8 cellular contexts compared by ENCODE assay signal in genomic region chr3:9769012-9769411, GRCh38. TPM values are rescaled to one million over a fixed set of nuclear protein-coding genes. Genes with fewer than 3 reads are reported as not detected.
DNase-seq lines count a peak whose midpoint lies in the region; ATAC-seq and TF ChIP-seq lines count a peak whose summit lies in the region.

No MANE protein-coding gene starts in this region.

- no peak for ATAC-seq in activated T-helper 17 cell treated with anti-CD3 and anti-CD28 coated beads, Interleukin-2, amount 50 U/mL, for 72 hours (replicated peaks)
- no peak for ATAC-seq in GM18907 (IDR thresholded peaks at IDR 0.05; ENCODE audit: unreplicated experiment)
- no peak for ATAC-seq in activated CD4-positive, CD25-positive, alpha-beta regulatory T cell treated with anti-CD3 and anti-CD28 coated beads, Interleukin-2, amount 50 U/mL, for 24 hours

- whole genome bisulfite sequencing in H9 (ENCODE audit: extremely low coverage, insufficient read length, low lambda C conversion rate) = 100% methylated on average over 1 of the region's 5 CpGs

- TF ChIP-seq CTCF in H9 (conservative IDR thresholded peaks at IDR 0.05) (no peak), glutamatergic neuron (IDR thresholded peaks at IDR 0.05; ENCODE audit: partially characterized antibody, unreplicated experiment) (no peak)

- H3K18ac ChIP-seq in H9 (ENCODE audit: insufficient read length, low read depth, low read length) = no peak overlapping the region

- peaks cover 0 to 15% (median 2%) of the 10 kb centered on the region in 3 experiments; a peak in 3 of 7 replicates for H3K36me3 Mint-ChIP-seq in H9 (ENCODE audit: insufficient read depth in 1 of 3, low read depth in 3 of 3)
- peaks cover 54% of the 10 kb centered on the region for H3K36me3 Mint-ChIP-seq in activated T-helper 17 cell treated with anti-CD3 and anti-CD28 coated beads, Interleukin-2, amount 50 U/mL, for 72 hours (ENCODE audit: low read depth)
- H3K36me3 Mint-ChIP-seq in glutamatergic neuron (ENCODE audit: unreplicated experiment) = no peaks in the 10 kb centered on the region

- H3K9me3 Mint-ChIP-seq in H9 (no peaks in the 10 kb centered on the region), glutamatergic neuron (ENCODE audit: unreplicated experiment) (peaks cover 6% of the 10 kb centered on the region)
- H3K9me3 Mint-ChIP-seq in activated T-helper 17 cell treated with anti-CD3 and anti-CD28 coated beads, Interleukin-2, amount 50 U/mL, for 72 hours = no peaks in the 10 kb centered on the region

- H3K4me3 ChIP-seq in skeletal muscle cell (ENCODE audit: low read depth, low read length) = peak overlapping the region; percentile 62

- no peak overlapping the region for H3K4ac ChIP-seq in H9 (ENCODE audit: low read depth, low read length)

- no peak overlapping the region for H4K8ac ChIP-seq in H9 (replicated peaks; ENCODE audit: insufficient read length, low read depth, low read length)

- H3K9ac ChIP-seq in H9 (ENCODE audit: extremely low read depth, insufficient read length, low read length) = no peak overlapping the region

- no peak overlapping the region for H2BK20ac ChIP-seq in H9 (ENCODE audit: low read depth, low read length, poor library complexity, severe bottlenecking)

- no peak overlapping the region for H3K56ac ChIP-seq in H9 (ENCODE audit: insufficient read length, low read depth, low read length)

- no peak overlapping the region for H2BK15ac ChIP-seq in H9 (ENCODE audit: low read depth, low read length)

- no peaks in the 10 kb centered on the region for H4K20me1 ChIP-seq in H9 (ENCODE audit: control insufficient read depth, insufficient read depth, insufficient read length)

- H3K27me3 ChIP-seq in H9 (ENCODE audit: insufficient read depth, low read length) = no peaks in the 10 kb centered on the region; the same call in 1 of the 2 replicates

- no peak overlapping the region for H3K4me2 ChIP-seq in H9 (ENCODE audit: insufficient read depth, insufficient read length, low read length)

- H3K79me2 ChIP-seq in H9 (ENCODE audit: insufficient read depth, low read length) = no peaks in the 10 kb centered on the region

- H2AFZ ChIP-seq in H9 (ENCODE audit: low read length) = no peak overlapping the region

- H3K27ac ChIP-seq in H9 (ENCODE audit: insufficient read length, low read depth, low read length) = no peak overlapping the region

- DNase-seq in H9 (no peak), glutamatergic neuron (no peak), skeletal muscle cell (ENCODE audit: low read depth) (no peak), SHP77 treated with DMSO at 0.1 percent for 48 hours (lab: John Stamatoyannopoulos, UW) (no peak), T1000 (lab: John Stamatoyannopoulos, UW) (no peak)

- H3K27me3 Mint-ChIP-seq in H9 (ENCODE audit: low read depth) (peaks cover 58% of the 10 kb centered on the region), glutamatergic neuron (ENCODE audit: unreplicated experiment) (peaks cover 11% of the 10 kb centered on the region)
- H3K27me3 Mint-ChIP-seq in activated T-helper 17 cell treated with anti-CD3 and anti-CD28 coated beads, Interleukin-2, amount 50 U/mL, for 72 hours = no peaks in the 10 kb centered on the region

- H3K4me3 Mint-ChIP-seq in H9 (peak overlapping the region; percentile 63 to 76), glutamatergic neuron (ENCODE audit: unreplicated experiment) (peak overlapping the region; percentile 81)
- peak overlapping the region; percentile 87 for H3K4me3 Mint-ChIP-seq in activated T-helper 17 cell treated with anti-CD3 and anti-CD28 coated beads, Interleukin-2, amount 50 U/mL, for 72 hours

- no peaks in the 10 kb centered on the region for H3K79me1 ChIP-seq in H9 (ENCODE audit: insufficient read depth, low read depth, low read length, poor library complexity, severe bottlenecking)

- no peak overlapping the region for H4K5ac ChIP-seq in H9 (ENCODE audit: insufficient read length, low read depth, low read length)

- H3K4me1 Mint-ChIP-seq in H9 (peaks cover 21 to 32% of the 10 kb centered on the region in 2 experiments), glutamatergic neuron (ENCODE audit: low read depth, unreplicated experiment) (peaks cover 12% of the 10 kb centered on the region)
- peaks cover 18% of the 10 kb centered on the region for H3K4me1 Mint-ChIP-seq in activated T-helper 17 cell treated with anti-CD3 and anti-CD28 coated beads, Interleukin-2, amount 50 U/mL, for 72 hours

- H2BK5ac ChIP-seq in H9 (ENCODE audit: insufficient read length, low read length) = no peak overlapping the region

- no peak overlapping the region for H3T11ph ChIP-seq in H9 (ENCODE audit: low read length)

- no peak overlapping the region for H3K14ac ChIP-seq in H9 (ENCODE audit: insufficient read depth, low read length)

- H3K23ac ChIP-seq in H9 (ENCODE audit: insufficient read length, low read depth, low read length) = no peak overlapping the region

- H2AK5ac ChIP-seq in H9 (ENCODE audit: insufficient read length, low read length) = no peak overlapping the region

- no peak overlapping the region for H2BK120ac ChIP-seq in H9 (ENCODE audit: low read depth, low read length, poor library complexity, severe bottlenecking)

- no peaks in the 10 kb centered on the region for H3K9me3 ChIP-seq in H9 (ENCODE audit: control insufficient read depth, low read depth, low read length)

- H3K27ac Mint-ChIP-seq in H9 = peak overlapping the region in 1 of 3 experiments; percentile 79; a peak in 1 of 7 replicates
- H3K27ac Mint-ChIP-seq in activated T-helper 17 cell treated with anti-CD3 and anti-CD28 coated beads, Interleukin-2, amount 50 U/mL, for 72 hours = peak overlapping the region; percentile 90
- peak overlapping the region; percentile 26 for H3K27ac Mint-ChIP-seq in glutamatergic neuron (ENCODE audit: unreplicated experiment)

- H4K91ac ChIP-seq in H9 (ENCODE audit: insufficient read length, low read depth, low read length) = no peak overlapping the region

- no peak overlapping the region for H2BK12ac ChIP-seq in H9 (ENCODE audit: insufficient read length, low read depth, low read length)

- H3K23me2 ChIP-seq in H9 (ENCODE audit: insufficient read length, low read depth, low read length, poor library complexity, severe bottlenecking) = no peaks in the 10 kb centered on the region

- H3K4me1 ChIP-seq in H9 (ENCODE audit: insufficient read depth, low read length) = no peaks in the 10 kb centered on the region

RNA-seq across cellular contexts. Expression of gene CAMK1, which starts 0.7 kb away (rescaled TPM):
- total RNA-seq in H9 (2021) = 9.0 and 9.2 TPM in 2 replicates
- 10 to 100 TPM; 23.9 to 75.4 TPM for total RNA-seq in activated T-helper 17 cell treated with anti-CD3 and anti-CD28 coated beads, Interleukin-2, amount 50 U/mL, for 72 hours
- 8.2 TPM for total RNA-seq in glutamatergic neuron (ENCODE audit: unreplicated experiment)

RNA-seq across cellular contexts. Expression of gene OGG1, which starts 19.3 kb away (rescaled TPM):
- 43.4 and 44.1 TPM in 2 replicates for total RNA-seq in H9 (2021)
- total RNA-seq in activated T-helper 17 cell treated with anti-CD3 and anti-CD28 coated beads, Interleukin-2, amount 50 U/mL, for 72 hours = 10 to 100 TPM; 37.4 to 52.3 TPM
- 76.5 TPM for total RNA-seq in glutamatergic neuron (ENCODE audit: unreplicated experiment)

RNA-seq across cellular contexts. Expression of gene TADA3, which starts 23.3 kb away (rescaled TPM):
- total RNA-seq in H9 (2021) = 49.8 and 51.3 TPM in 2 replicates
- total RNA-seq in activated T-helper 17 cell treated with anti-CD3 and anti-CD28 coated beads, Interleukin-2, amount 50 U/mL, for 72 hours = 10 to 100 TPM; 77.8 to 81.9 TPM
- total RNA-seq in glutamatergic neuron (ENCODE audit: unreplicated experiment) = 59.1 TPM

RNA-seq across cellular contexts. Expression of gene ARPC4, which starts 23.9 kb away (rescaled TPM):
- total RNA-seq in H9 (2021) = 161 and 164 TPM in 2 replicates
- total RNA-seq in activated T-helper 17 cell treated with anti-CD3 and anti-CD28 coated beads, Interleukin-2, amount 50 U/mL, for 72 hours = 100 to 1,000 TPM; 159 to 291 TPM
- 164 TPM for total RNA-seq in glutamatergic neuron (ENCODE audit: unreplicated experiment)

RNA-seq across cellular contexts. Expression of gene BRPF1, which starts 37.5 kb away (rescaled TPM):
- total RNA-seq in H9 (2021) = 38.4 and 38.6 TPM in 2 replicates
- 10 to 100 TPM; 22.7 to 31.0 TPM for total RNA-seq in activated T-helper 17 cell treated with anti-CD3 and anti-CD28 coated beads, Interleukin-2, amount 50 U/mL, for 72 hours
- 30.6 TPM for total RNA-seq in glutamatergic neuron (ENCODE audit: unreplicated experiment)
